Comparison of ENCODE assay signal across 29 cellular contexts in genomic region chr12:132530851-132531250, GRCh38.
"Had no signal": no experiment of that assay in that cellular context is flagged by ENCODE, and none has a peak within 500 bp of the region (broad histone marks: within the 10 kb centered on the region; RNA-seq: fewer than 3 reads in every experiment).

No MANE protein-coding gene starts in this region.

- DNase-seq: activated effector memory CD4-positive, alpha-beta T cell treated with anti-CD3 and anti-CD28 coated beads, Interleukin-2, amount 50 U/mL, for 16 hours; activated effector memory CD4-positive, alpha-beta T cell treated with Interleukin-2 at 50 U/mL for 16 hours; activated gamma-delta T cell; activated gamma-delta T cell treated with Interleukin-2 at 50 U/mL for 16 hours; activated naive CD4-positive, alpha-beta T cell; activated naive CD4-positive, alpha-beta T cell treated with anti-CD3 and anti-CD28 coated beads for 36 hours; activated naive CD4-positive, alpha-beta T cell treated with anti-CD3 and anti-CD28 coated beads, Interleukin-2, amount 10 ng/mL, durations not matched to agents 7 days and 5 days; activated naive CD4-positive, alpha-beta T cell treated with anti-CD3 and anti-CD28 coated beads, Interleukin-2, amount 50 U/mL, for 16 hours; activated naive CD4-positive, alpha-beta T cell treated with Interleukin-2 at 50 U/mL for 16 hours; activated naive CD8-positive, alpha-beta T cell treated with anti-CD3 and anti-CD28 coated beads for 36 hours; activated naive CD8-positive, alpha-beta T cell treated with anti-CD3 and anti-CD28 coated beads, Interleukin-2, amount 10 ng/mL, durations not matched to agents 7 days and 5 days; activated naive CD8-positive, alpha-beta T cell treated with anti-CD3 and anti-CD28 coated beads, Interleukin-2, amount 50 U/mL, for 24 hours; activated T-cell treated with anti-CD3 and anti-CD28 coated beads, Interleukin-2, amount 50 U/mL, for 4 hours; activated T-cell treated with anti-CD3 and anti-CD28 coated beads, Interleukin-2, amount 50 U/mL, for 48 hours; activated T-cell treated with anti-CD3 and anti-CD28 coated beads, Interleukin-2, amount 50 U/mL, for 72 hours; adrenal gland; amniotic stem cell; amygdala; anterior cingulate cortex; aorta; body of pancreas; brain microvascular endothelial cell; caudate nucleus; central memory CD4-positive, alpha-beta T cell; cerebellar nuclear complex had no signal

- H3K4me3 ChIP-seq: adrenal gland, ascending aorta, body of pancreas, breast epithelium, cardiac muscle cell had no signal

- H3K27ac ChIP-seq: adrenal gland, ascending aorta, body of pancreas, brain microvascular endothelial cell, breast epithelium, cardiac muscle cell had no signal

- H3K4me1 ChIP-seq: ascending aorta, body of pancreas, breast epithelium had no signal

- H3K36me3 ChIP-seq: adrenal gland, brain microvascular endothelial cell, breast epithelium, cardiac muscle cell had no signal

- ATAC-seq: activated naive CD8-positive, alpha-beta T cell treated with anti-CD3 and anti-CD28 coated beads, Interleukin-2, amount 50 U/mL, for 24 hours; activated T-cell treated with anti-CD3 and anti-CD28 coated beads, Interleukin-2, amount 50 U/mL, for 4 hours; activated T-cell treated with anti-CD3 and anti-CD28 coated beads, Interleukin-2, amount 50 U/mL, for 72 hours; activated T-helper 17 cell treated with anti-CD3 and anti-CD28 coated beads, Interleukin-2, amount 50 U/mL, for 72 hours; body of pancreas had no signal

- H3K27me3 ChIP-seq: adrenal gland, ascending aorta, body of pancreas, brain microvascular endothelial cell, breast epithelium, cardiac muscle cell had no signal

- H3K9me3 ChIP-seq: adrenal gland, body of pancreas, breast epithelium had no signal
